10 cellular contexts compared by ENCODE assay signal in genomic region chr22:28904211-28904808, GRCh38. TPM values are rescaled to one million over a fixed set of nuclear protein-coding genes. Genes with fewer than 3 reads are reported as not detected.
DNase-seq lines count a peak whose midpoint lies in the region; ATAC-seq and TF ChIP-seq lines count a peak whose summit lies in the region.
"Had no signal": no experiment of that assay in that cellular context is flagged by ENCODE, and none has a peak within 500 bp of the region (broad histone marks: within the 10 kb centered on the region; RNA-seq: fewer than 3 reads in every experiment).

No MANE protein-coding gene starts in this region.

- H3K27ac Mint-ChIP-seq in nephron = peak overlapping the region; percentile 90 to 96 (median 93)

- peak; percentile 30 for ATAC-seq in Right ventricle myocardium superior (ENCODE audit: poor library complexity)
- no peak for ATAC-seq in HG02763 (IDR thresholded peaks at IDR 0.05; ENCODE audit: unreplicated experiment)

- no peak for TF ChIP-seq CTCF in fibroblast of mammary gland (conservative IDR thresholded peaks at IDR 0.05; ENCODE audit: control insufficient read depth, insufficient read depth, low read depth, low read length)
- no peak for TF ChIP-seq CTCF in nephron (IDR thresholded peaks at IDR 0.05; ENCODE audit: unreplicated experiment in 3 of 3)

- no peak for DNase-seq in Right ventricle myocardium superior
- no peak for DNase-seq in cardiac septum (ENCODE audit: low spot score)
- DNase-seq in fibroblast of mammary gland (ENCODE audit: low read depth) = peak; percentile 43
- no peak for DNase-seq in NCI-H1436 treated with DMSO at 0.1 percent for 48 hours (lab: John Stamatoyannopoulos, UW)
- DNase-seq in pons (ENCODE audit: low spot score) = no peak
- no peak for DNase-seq in cerebellar nuclear complex (lab: John Stamatoyannopoulos, UW)
- DNase-seq: left cardiac atrium, NCI-H446 had no signal

- H3K36me3 Mint-ChIP-seq in nephron (ENCODE audit: low read depth) = no peaks in the 10 kb centered on the region

- H3K4me3 ChIP-seq in fibroblast of mammary gland (ENCODE audit: control insufficient read depth, low read depth, low read length) = no peak overlapping the region

- H3K27me3 Mint-ChIP-seq in nephron (ENCODE audit: low read depth) = no peaks in the 10 kb centered on the region

- H3K4me3 Mint-ChIP-seq in nephron = peak overlapping the region; percentile 8 to 47 (median 40)

- H3K4me1 Mint-ChIP-seq in nephron = peaks cover 73% of the 10 kb centered on the region

- intact Hi-C loops in Right ventricle myocardium superior (cut with DNase I) (no loop called here), cardiac septum (cut with DNase I) (no loop called here)

- no peaks in the 10 kb centered on the region for H3K9me3 Mint-ChIP-seq in nephron

RNA-seq across cellular contexts. Expression of gene ZNRF3, which starts 20.9 kb away (rescaled TPM):
- total RNA-seq in Right ventricle myocardium superior (5.0 TPM), cardiac septum (4.8 TPM)
